15 cellular contexts compared by ENCODE assay signal in the genomic region with DNA sequence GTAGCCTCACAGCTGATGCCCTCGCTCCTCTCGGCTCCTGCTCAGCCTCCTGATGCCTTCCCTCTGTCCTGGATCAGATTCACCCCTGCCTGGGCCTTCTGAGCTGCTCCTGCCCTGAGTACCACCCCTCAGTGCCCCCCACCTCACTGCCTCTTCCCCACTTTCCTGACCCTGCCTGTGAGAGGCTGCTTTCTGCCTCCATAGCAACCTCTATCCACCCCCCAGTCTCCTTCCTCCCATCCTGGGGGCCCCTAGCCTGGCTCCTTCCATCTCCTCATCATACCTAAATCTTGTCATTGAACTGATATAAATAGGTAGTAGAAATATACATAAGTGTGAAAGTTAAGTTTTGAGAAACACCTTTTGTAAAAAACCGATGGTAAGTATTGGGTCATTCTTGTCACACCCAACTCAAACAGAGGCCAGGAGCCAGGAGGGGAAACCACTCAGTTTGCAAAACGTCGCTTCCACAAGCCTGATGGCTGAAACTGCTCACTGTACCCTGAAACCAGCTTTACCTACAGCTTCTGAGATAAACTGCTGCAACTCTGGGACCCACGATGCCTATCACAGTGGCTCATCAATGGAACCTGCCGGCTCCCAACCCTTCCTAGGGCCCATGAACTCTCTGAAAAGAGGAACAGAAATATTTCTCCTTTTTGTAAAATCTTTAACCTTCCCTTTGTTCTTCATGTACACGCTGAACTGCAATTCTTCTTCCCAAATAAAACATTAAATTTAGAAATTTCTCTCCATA. TPM values are rescaled to one million over a fixed set of nuclear protein-coding genes. Genes with fewer than 3 reads are reported as not detected.
DNase-seq lines count a peak whose midpoint lies in the region; ATAC-seq and TF ChIP-seq lines count a peak whose summit lies in the region.
"Had no signal": no experiment of that assay in that cellular context is flagged by ENCODE, and none has a peak within 500 bp of the region (broad histone marks: within the 10 kb centered on the region; RNA-seq: fewer than 3 reads in every experiment).

No MANE protein-coding gene starts in this region.

- POLR2A ChIA-PET in activated CD4-positive, alpha-beta T cell treated with anti-CD3 and anti-CD28 coated beads, Interleukin-2, amount 10 ng/mL, durations not matched to agents 7 days and 5 days (lab: Charles Lee), result no interaction called here

- WGBS in spleen, 5 donors, result 43 to 54% (median 51%) methylated on average over 8 of the region's 8 CpGs

- CTCF ChIA-PET in activated CD4-positive, alpha-beta T cell treated with anti-CD3 and anti-CD28 coated beads, Interleukin-2, amount 10 ng/mL, durations not matched to agents 7 days and 5 days (lab: Charles Lee), result no interaction called here

- H3K4me1 Mint-ChIP-seq in activated CD4-positive, alpha-beta T cell treated with anti-CD3 and anti-CD28 coated beads, Interleukin-2, amount 10 ng/mL, durations not matched to agents 7 days and 5 days, result peaks cover 94% of the 10 kb centered on the region
- peaks cover 74% of the 10 kb centered on the region for H3K4me1 Mint-ChIP-seq in activated naive CD8-positive, alpha-beta T cell (ENCODE audit: low read depth)

- peak; percentile 19 for DNase-seq in activated CD4-positive, alpha-beta T cell treated with anti-CD3 and anti-CD28 coated beads, Interleukin-2, amount 10 ng/mL, durations not matched to agents 7 days and 5 days
- no peak for DNase-seq in activated CD4-positive, alpha-beta T cell treated with anti-CD3 and anti-CD28 coated beads for 1 hour
- peak; percentile 41 for DNase-seq in NOMO-1 treated with DMSO at 0.1 percent for 48 hours (lab: John Stamatoyannopoulos, UW; ENCODE audit: unreplicated experiment)
- peak; percentile 66 for DNase-seq in spleen
- no peak for DNase-seq in DMS 273 treated with DMSO at 0.1 percent for 48 hours (lab: John Stamatoyannopoulos, UW)
- no peak for DNase-seq in T-helper 9 cell
- DNase-seq: ACHN, activated gamma-delta T cell, cerebellar nuclear complex, NCI-H345, right cardiac atrium, SHP77, trophoblast cell had no signal

- ATAC-seq in GM19328 (IDR thresholded peaks at IDR 0.05; ENCODE audit: unreplicated experiment), result no peak
- ATAC-seq: right cardiac atrium had no signal

- no peaks in the 10 kb centered on the region for H3K27me3 Mint-ChIP-seq in activated CD4-positive, alpha-beta T cell treated with anti-CD3 and anti-CD28 coated beads, Interleukin-2, amount 10 ng/mL, durations not matched to agents 7 days and 5 days
- no peaks in the 10 kb centered on the region for H3K27me3 Mint-ChIP-seq in activated naive CD8-positive, alpha-beta T cell

- peak overlapping the region; percentile 2 to 92 (median 78) for H3K27ac ChIP-seq in spleen

- H3K9me3 Mint-ChIP-seq in activated CD4-positive, alpha-beta T cell treated with anti-CD3 and anti-CD28 coated beads, Interleukin-2, amount 10 ng/mL, durations not matched to agents 7 days and 5 days, result no peaks in the 10 kb centered on the region
- H3K9me3 Mint-ChIP-seq in activated naive CD8-positive, alpha-beta T cell (ENCODE audit: low read depth), result no peaks in the 10 kb centered on the region

- H3K27me3 ChIP-seq in spleen (replicated peaks in 1 of 7), result no peaks in the 10 kb centered on the region

- intact Hi-C loops in spleen (cut with DNase I; ENCODE audit: low total_unique reads), result no loop called here

- peaks cover 23 to 97% (median 77%) of the 10 kb centered on the region in 6 donors for H3K4me1 ChIP-seq in spleen

- peaks cover 19% of the 10 kb centered on the region for H3K36me3 Mint-ChIP-seq in activated CD4-positive, alpha-beta T cell treated with anti-CD3 and anti-CD28 coated beads, Interleukin-2, amount 10 ng/mL, durations not matched to agents 7 days and 5 days (ENCODE audit: low read depth)
- no peaks in the 10 kb centered on the region for H3K36me3 Mint-ChIP-seq in activated naive CD8-positive, alpha-beta T cell

- no peak for TF ChIP-seq POLR2A in spleen (IDR thresholded peaks at IDR 0.05)

- H3K9me3 ChIP-seq in spleen, result no peaks in the 10 kb centered on the region

- peak overlapping the region in 1 of 8 donors; percentile 56 for H3K4me3 ChIP-seq in spleen

- H3K27ac Mint-ChIP-seq in activated CD4-positive, alpha-beta T cell treated with anti-CD3 and anti-CD28 coated beads, Interleukin-2, amount 10 ng/mL, durations not matched to agents 7 days and 5 days, result peak overlapping the region; percentile 97
- H3K27ac Mint-ChIP-seq in activated naive CD8-positive, alpha-beta T cell, result peak overlapping the region; percentile 68

- TF ChIP-seq CTCF in spleen (IDR thresholded peaks at IDR 0.05 in 8 of 11, conservative IDR thresholded peaks at IDR 0.05 in 3 of 11), result no peak

- peak overlapping the region; percentile 69 for H3K4me3 Mint-ChIP-seq in activated CD4-positive, alpha-beta T cell treated with anti-CD3 and anti-CD28 coated beads, Interleukin-2, amount 10 ng/mL, durations not matched to agents 7 days and 5 days
- peak overlapping the region; percentile 40 for H3K4me3 Mint-ChIP-seq in activated naive CD8-positive, alpha-beta T cell

- H3K36me3 ChIP-seq in spleen, result peaks cover 0 to 6% (median under 1%) of the 10 kb centered on the region in 6 donors

RNA-seq across cellular contexts. Expression of a gene that starts 4.8 kb away (rescaled TPM):
- total RNA-seq in activated CD4-positive, alpha-beta T cell treated with anti-CD3 and anti-CD28 coated beads, Interleukin-2, amount 10 ng/mL, durations not matched to agents 7 days and 5 days, result 10 to 100 TPM; 46.0 to 54.3 TPM
- 1 to 10 TPM in 5 of 7 donors, under 1 TPM in 1, not detected in 1; 0.70 to 3.8 (median 2.2) TPM for total RNA-seq in spleen
- polyA plus RNA-seq in spleen, result 1 to 10 TPM; 1.8 to 3.4 (median 2.3) TPM

RNA-seq across cellular contexts. Expression of a gene that starts 15.2 kb away (rescaled TPM):
- 10 to 100 TPM; 89.6 to 96.4 TPM for total RNA-seq in activated CD4-positive, alpha-beta T cell treated with anti-CD3 and anti-CD28 coated beads, Interleukin-2, amount 10 ng/mL, durations not matched to agents 7 days and 5 days
- 10 to 100 TPM; 44.3 to 72.8 (median 53.7) TPM for total RNA-seq in spleen
- 10 to 100 TPM; 50.9 to 53.1 (median 51.0) TPM for polyA plus RNA-seq in spleen

RNA-seq across cellular contexts. Expression of a gene that starts 51.6 kb away (rescaled TPM):
- total RNA-seq in activated CD4-positive, alpha-beta T cell treated with anti-CD3 and anti-CD28 coated beads, Interleukin-2, amount 10 ng/mL, durations not matched to agents 7 days and 5 days, result 10 to 100 TPM; 27.9 to 33.8 TPM
- total RNA-seq in spleen, result 10 to 100 TPM; 11.4 to 31.5 (median 27.6) TPM
- polyA plus RNA-seq in spleen, result 10 to 100 TPM in 1 of 3 donors, 1 to 10 TPM in 2; 5.4 to 17.2 (median 7.9) TPM

Comparison
In these comparisons a context has a peak if more than half of its experiments do, and no peak if none do; other contexts are left out.
1. DNase-seq: peak in activated CD4-positive, alpha-beta T cell treated with anti-CD3 and anti-CD28 coated beads, Interleukin-2, amount 10 ng/mL, durations not matched to agents 7 days and 5 days (single experiment), NOMO-1 treated with DMSO at 0.1 percent for 48 hours (single experiment) and spleen (single experiment); none in activated CD4-positive, alpha-beta T cell treated with anti-CD3 and anti-CD28 coated beads for 1 hour (single experiment), DMS 273 treated with DMSO at 0.1 percent for 48 hours (single experiment) and T-helper 9 cell (single experiment).
2. RNA of a gene that starts 4.8 kb away (total RNA-seq): 46.0 to 54.3 TPM in activated CD4-positive, alpha-beta T cell treated with anti-CD3 and anti-CD28 coated beads, Interleukin-2, amount 10 ng/mL, durations not matched to agents 7 days and 5 days; 0.70 to 3.8 TPM in spleen; every median in the first group is over 4 times any median in the second.